8 cellular contexts compared by ENCODE assay signal in genomic region chr7:116862234-116863167, GRCh38. TPM values are rescaled to one million over a fixed set of nuclear protein-coding genes. Genes with fewer than 3 reads are reported as not detected.
DNase-seq lines count a peak whose midpoint lies in the region; ATAC-seq and TF ChIP-seq lines count a peak whose summit lies in the region.

TSS of gene CAPZA2 (plus strand) at chr7:116862587. CDS start at chr7:116862612, 25 bp downstream.

- H3K4me3 Mint-ChIP-seq in T-helper 2 cell treated with Interferon-gamma antibody and Interleukin-4, amounts not matched to agents 5 μg/mL and 100 μg/mL, for 36 hours = peak within 1 kb of the TSS; percentile 99

- TF ChIP-seq POLR2A in vagina (IDR thresholded peaks at IDR 0.05) = peak in 1 of 2 donors; percentile 54

- H3K36me3 Mint-ChIP-seq in T-helper 2 cell treated with Interferon-gamma antibody and Interleukin-4, amounts not matched to agents 5 μg/mL and 100 μg/mL, for 36 hours (ENCODE audit: low read depth) = peaks cover 2% of the 10 kb centered on the region

- TF ChIP-seq CTCF in ascending aorta (IDR thresholded peaks at IDR 0.05) (peak in 2 of 3 experiments; percentile 37 to 95), vagina (IDR thresholded peaks at IDR 0.05) (peak in 1 of 3 experiments; percentile 57)

- H3K36me3 ChIP-seq in ascending aorta (no peaks in the 10 kb centered on the region), rectal smooth muscle tissue (ENCODE audit: control insufficient read depth, insufficient read depth, low read length) (no peaks in the 10 kb centered on the region), vagina (no peaks in the 10 kb centered on the region)

- no peaks in the 10 kb centered on the region for H3K9me3 ChIP-seq in ascending aorta
- H3K9me3 ChIP-seq in right cardiac atrium (ENCODE audit: control insufficient read depth, low read length) = no peaks in the 10 kb centered on the region
- H3K9me3 ChIP-seq in vagina = no peaks in the 10 kb centered on the region

- H3K27me3 ChIP-seq in ascending aorta (no peaks in the 10 kb centered on the region), right cardiac atrium (ENCODE audit: control insufficient read depth, insufficient read depth) (no peaks in the 10 kb centered on the region), rectal smooth muscle tissue (ENCODE audit: control insufficient read depth, insufficient read depth, low read length) (no peaks in the 10 kb centered on the region), vagina (no peaks in the 10 kb centered on the region)

- peak within 1 kb of the TSS; percentile 95 for H3K27ac Mint-ChIP-seq in T-helper 2 cell treated with Interferon-gamma antibody and Interleukin-4, amounts not matched to agents 5 μg/mL and 100 μg/mL, for 36 hours

- H3K9ac ChIP-seq in rectal smooth muscle tissue (ENCODE audit: low read length) = peak within 1 kb of the TSS; percentile 93

- WGBS in right cardiac atrium = under 1% methylated on average over 97 of the region's 98 CpGs

- DNase-seq in NCI-H2029 (lab: John Stamatoyannopoulos, UW) (peak; percentile 86), ascending aorta (ENCODE audit: low spot score in 2 of 2) (peak; percentile 67 to 95), right cardiac atrium (peak; percentile 94 to 98 (median 98)), vagina (ENCODE audit: extremely low spot score in 2 of 2) (no peak)
- peak; percentile 94 for DNase-seq in T-helper 2 cell treated with Interferon-gamma antibody and Interleukin-4, amounts not matched to agents 5 μg/mL and 100 μg/mL, for 36 hours (ENCODE audit: low spot score)

- peak; percentile 68 for ATAC-seq in GM18508 (IDR thresholded peaks at IDR 0.05; ENCODE audit: insufficient read depth, unreplicated experiment)
- ATAC-seq in HG02981 (IDR thresholded peaks at IDR 0.05; ENCODE audit: unreplicated experiment) = peak; percentile 89
- ATAC-seq in right cardiac atrium = peak; percentile 97 to 98

- H3K4me1 ChIP-seq in ascending aorta = peaks cover 0 to 13% of the 10 kb centered on the region in 2 donors
- H3K4me1 ChIP-seq in right cardiac atrium (ENCODE audit: control insufficient read depth, insufficient read depth, low read length) = no peaks in the 10 kb centered on the region
- peaks cover 4% of the 10 kb centered on the region for H3K4me1 ChIP-seq in rectal smooth muscle tissue (ENCODE audit: control insufficient read depth, insufficient read depth, low read length)
- peaks cover 32% of the 10 kb centered on the region for H3K4me1 ChIP-seq in vagina

- H3K9me3 Mint-ChIP-seq in T-helper 2 cell treated with Interferon-gamma antibody and Interleukin-4, amounts not matched to agents 5 μg/mL and 100 μg/mL, for 36 hours = no peaks in the 10 kb centered on the region

- H3K27ac ChIP-seq in ascending aorta (peak within 1 kb of the TSS; percentile 98 to 99), right cardiac atrium (ENCODE audit: low read length) (peak within 1 kb of the TSS; percentile 90), rectal smooth muscle tissue (ENCODE audit: low read depth, low read length) (peak within 1 kb of the TSS; percentile 99), vagina (peak within 1 kb of the TSS; percentile 96)

- peaks cover 14% of the 10 kb centered on the region for H3K27me3 Mint-ChIP-seq in T-helper 2 cell treated with Interferon-gamma antibody and Interleukin-4, amounts not matched to agents 5 μg/mL and 100 μg/mL, for 36 hours (ENCODE audit: low read depth)

- H3K4me3 ChIP-seq in ascending aorta = peak within 1 kb of the TSS; percentile 81 to 95
- peak within 1 kb of the TSS; percentile 81 for H3K4me3 ChIP-seq in right cardiac atrium (ENCODE audit: low read length)
- peak within 1 kb of the TSS; percentile 84 for H3K4me3 ChIP-seq in rectal smooth muscle tissue (ENCODE audit: low read length)
- peak within 1 kb of the TSS; percentile 81 to 90 for H3K4me3 ChIP-seq in vagina

- intact Hi-C loops in ascending aorta (cut with DNase I) = loop anchor here (1.0 to 5.0 kb wide), 6 partner anchors 18 to 630 kb away; partner anchors contain the start of gene MET
- intact Hi-C loops in right cardiac atrium (cut with DNase I) = no loop called here
- intact Hi-C loops in vagina (cut with DNase I) = no loop called here

- peaks cover 33% of the 10 kb centered on the region for H3K4me1 Mint-ChIP-seq in T-helper 2 cell treated with Interferon-gamma antibody and Interleukin-4, amounts not matched to agents 5 μg/mL and 100 μg/mL, for 36 hours (ENCODE audit: low read depth)

RNA-seq across cellular contexts. Expression of gene CAPZA2, which starts in this region (rescaled TPM):
- total RNA-seq in ascending aorta (80.5 TPM), right cardiac atrium (100 to 1,000 TPM; 318 to 447 (median 349) TPM), vagina (86.2 TPM)
- 71.9 TPM for polyA plus RNA-seq in right cardiac atrium

Comparison
In these comparisons a context has a peak if more than half of its experiments do, and no peak if none do; other contexts are left out.
1. DNase-seq: peak in NCI-H2029 (single experiment), T-helper 2 cell treated with Interferon-gamma antibody and Interleukin-4, amounts not matched to agents 5 μg/mL and 100 μg/mL, for 36 hours (single experiment), ascending aorta (2 of 2) and right cardiac atrium (3 of 3); none in vagina (0 of 2).
2. Peak in every context shown above with its lines, with median percentiles within 50 percentile points of each other: ATAC-seq, H3K27ac ChIP-seq and H3K4me3 ChIP-seq.